Comparison of ENCODE assay signal across 11 cellular contexts in the genomic region with DNA sequence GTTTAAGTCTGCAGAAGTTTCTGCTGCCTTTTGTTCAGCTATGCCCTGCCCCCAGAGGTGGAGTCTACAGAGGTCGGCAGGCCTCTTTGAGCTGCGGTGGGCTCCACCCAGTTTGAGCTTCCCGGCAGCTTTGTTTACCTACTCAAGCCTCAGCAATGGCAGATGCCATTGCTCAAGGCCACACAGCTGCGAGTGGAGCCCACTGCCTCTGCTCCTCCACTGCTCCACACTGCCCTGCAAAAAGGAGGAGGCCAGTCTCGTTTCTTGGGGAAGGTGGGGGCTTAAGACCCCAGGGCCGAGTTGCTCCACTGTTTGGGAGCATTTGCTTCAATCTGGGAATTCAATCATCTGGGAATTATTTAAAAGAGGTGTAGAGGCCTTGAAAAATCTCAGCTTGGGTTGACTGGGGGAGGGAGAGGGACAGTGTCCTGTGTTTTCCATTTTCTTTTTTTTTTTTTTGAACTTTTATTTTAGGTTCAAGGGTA.
A peak's percentile ranks its signal among the peaks of the same experiment; 100 is the strongest.
DNase-seq lines count a peak whose midpoint lies in the region; ATAC-seq and TF ChIP-seq lines count a peak whose summit lies in the region.
"Had no signal": no experiment of that assay in that cellular context is flagged by ENCODE, and none has a peak within 500 bp of the region (broad histone marks: within the 10 kb centered on the region; RNA-seq: fewer than 3 reads in every experiment).

No MANE protein-coding gene starts in this region.

- TF ChIP-seq EP300 in sigmoid colon (IDR thresholded peaks at IDR 0.05): no peak

- no peaks in the 10 kb centered on the region for H3K27me3 ChIP-seq in colonic mucosa
- H3K27me3 ChIP-seq in sigmoid colon: no peaks in the 10 kb centered on the region

- no peaks in the 10 kb centered on the region for H3K36me3 ChIP-seq in colonic mucosa
- no peaks in the 10 kb centered on the region for H3K36me3 ChIP-seq in sigmoid colon
- H3K36me3 ChIP-seq: thoracic aorta had no signal

- intact Hi-C loops in colonic mucosa (cut with DNase I) (no loop called here), sigmoid colon (cut with DNase I) (no loop called here)

- DNase-seq in HuH-7 (ENCODE audit: low spot score) (peak; percentile 66), colonic mucosa (peak; percentile 58), sigmoid colon (peak; percentile 29), NK-92 (lab: John Stamatoyannopoulos, UW; ENCODE audit: unreplicated experiment) (no peak), germinal center (ENCODE audit: low spot score) (no peak), AML-193 (lab: John Stamatoyannopoulos, UW) (no peak)
- DNase-seq in activated CD4-positive, alpha-beta T cell treated with anti-CD3 and anti-CD28 coated beads for 48 hours: peak; percentile 47
- DNase-seq: NCI-H2081 treated with DMSO at 0.1 percent for 48 hours, SW 1271 had no signal

- ATAC-seq in GM21619 (IDR thresholded peaks at IDR 0.05; ENCODE audit: unreplicated experiment): no peak

- 6 to 37% methylated on average over 6 of the region's 6 CpGs for WGBS in sigmoid colon, 2 donors

- H3K4me3 ChIP-seq in colonic mucosa: no peak overlapping the region
- H3K4me3 ChIP-seq in sigmoid colon: no peak overlapping the region
- H3K4me3 ChIP-seq: thoracic aorta had no signal

- H3K4me1 ChIP-seq in colonic mucosa (peaks cover 3% of the 10 kb centered on the region), sigmoid colon (peaks cover 0 to 21% (median 16%) of the 10 kb centered on the region in 4 donors)

- TF ChIP-seq CTCF in colonic mucosa (IDR thresholded peaks at IDR 0.05) (no peak), sigmoid colon (IDR thresholded peaks at IDR 0.05) (no peak)

- no peaks in the 10 kb centered on the region for H3K9me3 ChIP-seq in colonic mucosa
- no peaks in the 10 kb centered on the region for H3K9me3 ChIP-seq in sigmoid colon
- H3K9me3 ChIP-seq: thoracic aorta had no signal

- no peak for TF ChIP-seq POLR2A in sigmoid colon (IDR thresholded peaks at IDR 0.05)

- H3K27ac ChIP-seq in colonic mucosa: peak overlapping the region; percentile 44
- H3K27ac ChIP-seq in sigmoid colon: no peak overlapping the region
- H3K27ac ChIP-seq: thoracic aorta had no signal

- H3K9ac ChIP-seq in colonic mucosa (ENCODE audit: low read depth in 2 of 2, low read length in 2 of 2): no peak overlapping the region

Comparison
In these comparisons a context has a peak if more than half of its experiments do, and no peak if none do; other contexts are left out.
1. DNase-seq: peak in HuH-7 (single experiment), activated CD4-positive, alpha-beta T cell treated with anti-CD3 and anti-CD28 coated beads for 48 hours (single experiment), colonic mucosa (single experiment) and sigmoid colon (single experiment); none in NK-92 (single experiment), germinal center (single experiment) and AML-193 (0 of 2).